ENCODE assay signal across 18 cellular contexts in the genomic region with DNA sequence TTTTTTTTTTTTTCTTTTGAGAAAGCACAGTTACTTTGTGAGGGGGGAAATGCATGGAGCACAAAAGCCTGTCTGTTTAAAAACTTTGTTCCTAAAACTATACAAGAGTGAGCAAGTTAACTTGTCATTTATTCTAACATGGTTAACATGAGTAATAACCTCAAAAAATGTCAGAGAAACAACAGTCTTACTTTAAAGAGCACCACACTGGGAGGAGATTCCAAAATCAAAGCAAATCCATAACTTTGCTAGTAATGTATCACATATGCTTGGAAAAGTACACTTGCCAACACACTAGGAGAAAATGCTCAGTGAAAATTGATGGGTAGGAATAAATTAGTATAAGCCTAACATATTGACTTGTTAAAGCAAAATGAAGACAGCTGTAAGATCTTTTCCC.
DNase-seq lines count a peak whose midpoint lies in the region; TF ChIP-seq lines count a peak whose summit lies in the region.
"Had no signal": no experiment of that assay in that cellular context is flagged by ENCODE, and none has a peak within 500 bp of the region (broad histone marks: within the 10 kb centered on the region; RNA-seq: fewer than 3 reads in every experiment).

No MANE protein-coding gene starts in this region.

- peak overlapping the region; percentile 18 for H3K27ac Mint-ChIP-seq in chondrocyte (ENCODE audit: unreplicated experiment)
- no peak overlapping the region for H3K27ac Mint-ChIP-seq in immature natural killer cell
- H3K27ac Mint-ChIP-seq: activated CD4-positive, alpha-beta T cell treated with anti-CD3 and anti-CD28 coated beads, Interleukin-2, amount 10 ng/mL, durations not matched to agents 7 days and 5 days had no signal

- peak; percentile 71 for DNase-seq in ACHN
- DNase-seq in HT1080 (ENCODE audit: low read depth) = peak; percentile 78
- no peak for DNase-seq in chondrocyte (ENCODE audit: low spot score)
- DNase-seq in iris pigment epithelial cell (ENCODE audit: low read depth) = peak; percentile 38
- DNase-seq in T-helper 9 cell = no peak
- DNase-seq in mesenteric fat pad (ENCODE audit: low spot score) = no peak
- DNase-seq in NCI-H524 (lab: John Stamatoyannopoulos, UW) = no peak
- no peak for DNase-seq in immature natural killer cell
- DNase-seq: activated CD4-positive, alpha-beta T cell treated with anti-CD3 and anti-CD28 coated beads, Interleukin-2, amount 10 ng/mL, durations not matched to agents 7 days and 5 days; activated effector memory CD4-positive, alpha-beta T cell treated with anti-CD3 and anti-CD28 coated beads, Interleukin-2, amount 50 U/mL, for 16 hours; glutamatergic neuron; MG63; NCI-H1436; NCI-H2171 treated with DMSO at 0.1 percent for 48 hours; NCI-H774; retina; SIG-M5; upper lobe of left lung had no signal

- no peak overlapping the region for H3K4me3 Mint-ChIP-seq in chondrocyte (ENCODE audit: unreplicated experiment)
- no peak overlapping the region for H3K4me3 Mint-ChIP-seq in immature natural killer cell
- H3K4me3 Mint-ChIP-seq: activated CD4-positive, alpha-beta T cell treated with anti-CD3 and anti-CD28 coated beads, Interleukin-2, amount 10 ng/mL, durations not matched to agents 7 days and 5 days had no signal

- H3K9me3 Mint-ChIP-seq in chondrocyte (ENCODE audit: low read depth) (no peaks in the 10 kb centered on the region), immature natural killer cell (no peaks in the 10 kb centered on the region)
- H3K9me3 Mint-ChIP-seq: activated CD4-positive, alpha-beta T cell treated with anti-CD3 and anti-CD28 coated beads, Interleukin-2, amount 10 ng/mL, durations not matched to agents 7 days and 5 days had no signal

- peaks cover 7% of the 10 kb centered on the region for H3K36me3 Mint-ChIP-seq in chondrocyte (ENCODE audit: low read depth)
- peaks cover 0 to 4% (median 0%) of the 10 kb centered on the region in 3 donors for H3K36me3 Mint-ChIP-seq in immature natural killer cell

- no peak for TF ChIP-seq CTCF in chondrocyte (IDR thresholded peaks at IDR 0.05)

- in situ Hi-C loops in ACHN (cut with HindIII; ENCODE audit: low pct_ligation_motif_present, low pct_unique_long_range_greater_than_20kb, low sequenced_read_pairs) = no loop called here

- H3K27me3 Mint-ChIP-seq in chondrocyte (ENCODE audit: low read depth) (no peaks in the 10 kb centered on the region), immature natural killer cell (ENCODE audit: low read depth in 3 of 3) (peaks cover 0 to 5% (median 2%) of the 10 kb centered on the region in 3 donors)

- peaks cover 38% of the 10 kb centered on the region for H3K4me1 Mint-ChIP-seq in chondrocyte (ENCODE audit: low read depth)
- no peaks in the 10 kb centered on the region for H3K4me1 Mint-ChIP-seq in immature natural killer cell
- H3K4me1 Mint-ChIP-seq: activated CD4-positive, alpha-beta T cell treated with anti-CD3 and anti-CD28 coated beads, Interleukin-2, amount 10 ng/mL, durations not matched to agents 7 days and 5 days had no signal

Comparison
In these comparisons a context has a peak if more than half of its experiments do, and no peak if none do; other contexts are left out.
1. DNase-seq: peak in ACHN (single experiment), HT1080 (single experiment) and iris pigment epithelial cell (single experiment); none in chondrocyte (single experiment), T-helper 9 cell (single experiment), mesenteric fat pad (single experiment), NCI-H524 (0 of 2) and immature natural killer cell (0 of 3).